21 cellular contexts compared by ENCODE assay signal in genomic region chr3:66256806-66257205, GRCh38. TPM values are rescaled to one million over a fixed set of nuclear protein-coding genes. Genes with fewer than 3 reads are reported as not detected.
DNase-seq lines count a peak whose midpoint lies in the region; ATAC-seq and TF ChIP-seq lines count a peak whose summit lies in the region.
"Had no signal": no experiment of that assay in that cellular context is flagged by ENCODE, and none has a peak within 500 bp of the region (broad histone marks: within the 10 kb centered on the region; RNA-seq: fewer than 3 reads in every experiment).

No MANE protein-coding gene starts in this region.

- H2AK5ac ChIP-seq in H9 (ENCODE audit: insufficient read length, low read length), result no peak overlapping the region

- no peak overlapping the region for H3T11ph ChIP-seq in H9 (ENCODE audit: low read length)

- H3K27ac ChIP-seq in BLaER1 treated with 17β-estradiol and CSF1 and Interleukin-3, amounts not matched to agents 10 nM and 100 nM, result no peak overlapping the region
- H3K27ac ChIP-seq in H9 (ENCODE audit: insufficient read length, low read depth, low read length), result no peak overlapping the region

- H3K27me3 Mint-ChIP-seq in H9 (ENCODE audit: low read depth), result no peaks in the 10 kb centered on the region
- H3K27me3 Mint-ChIP-seq: CD4-positive, alpha-beta T cell; IgD-negative memory B cell had no signal

- H2BK5ac ChIP-seq in H9 (ENCODE audit: insufficient read length, low read length), result no peak overlapping the region

- no peak overlapping the region for H3K4me3 ChIP-seq in BLaER1 treated with 17β-estradiol and CSF1 and Interleukin-3, amounts not matched to agents 10 nM and 100 nM
- H3K4me3 ChIP-seq in cardiac fibroblast (replicated peaks in 1 of 2; ENCODE audit: low read depth in 2 of 2, low read length in 2 of 2) (no peak overlapping the region), fibroblast of the aortic adventitia (ENCODE audit: low read depth, low read length) (no peak overlapping the region)
- H3K4me3 ChIP-seq: MG63 had no signal

- H3K9me3 Mint-ChIP-seq in H9, result no peaks in the 10 kb centered on the region
- H3K9me3 Mint-ChIP-seq: CD4-positive, alpha-beta T cell; IgD-negative memory B cell had no signal

- H4K20me1 ChIP-seq in BLaER1 treated with 17β-estradiol and CSF1 and Interleukin-3, amounts not matched to agents 10 nM and 100 nM, result peaks cover 0 to 44% (median 16%) of the 10 kb centered on the region in 11 experiments; a peak in 9 of 22 replicates
- H4K20me1 ChIP-seq in H9 (ENCODE audit: control insufficient read depth, insufficient read depth, insufficient read length), result no peaks in the 10 kb centered on the region

- TF ChIP-seq CTCF in cardiac fibroblast (IDR thresholded peaks at IDR 0.05; ENCODE audit: low read depth, low read length) (no peak), fibroblast of the aortic adventitia (IDR thresholded peaks at IDR 0.05; ENCODE audit: insufficient read depth, low read length) (no peak), H9 (conservative IDR thresholded peaks at IDR 0.05) (no peak)

- no peak overlapping the region for H3K4ac ChIP-seq in H9 (ENCODE audit: low read depth, low read length)

- no peak overlapping the region for H3K56ac ChIP-seq in H9 (ENCODE audit: insufficient read length, low read depth, low read length)

- H3K27me3 ChIP-seq in BLaER1 treated with 17β-estradiol and CSF1 and Interleukin-3, amounts not matched to agents 10 nM and 100 nM, result no peaks in the 10 kb centered on the region
- H3K27me3 ChIP-seq in H9 (ENCODE audit: insufficient read depth, low read length), result no peaks in the 10 kb centered on the region
- H3K27me3 ChIP-seq: BE2C, MG63 had no signal

- H3K27ac Mint-ChIP-seq in H9, result no peak overlapping the region
- H3K27ac Mint-ChIP-seq: CD4-positive, alpha-beta T cell; IgD-negative memory B cell had no signal

- no CpG with 5 or more reads among the region's 2 CpGs for WGBS in H9 (ENCODE audit: extremely low coverage, insufficient read length, low lambda C conversion rate)

- no peak overlapping the region for H4K91ac ChIP-seq in H9 (ENCODE audit: insufficient read length, low read depth, low read length)

- no peak overlapping the region for H3K9ac ChIP-seq in BLaER1 treated with 17β-estradiol and CSF1 and Interleukin-3, amounts not matched to agents 10 nM and 100 nM
- no peak overlapping the region for H3K9ac ChIP-seq in H9 (ENCODE audit: extremely low read depth, insufficient read length, low read length)

- H2BK15ac ChIP-seq in H9 (ENCODE audit: low read depth, low read length), result no peak overlapping the region

- H3K79me2 ChIP-seq in H9 (ENCODE audit: insufficient read depth, low read length), result no peaks in the 10 kb centered on the region

- H3K4me3 Mint-ChIP-seq in H9, result no peak overlapping the region
- H3K4me3 Mint-ChIP-seq: CD4-positive, alpha-beta T cell; IgD-negative memory B cell had no signal

- peaks cover 0 to 22% (median 12%) of the 10 kb centered on the region in 11 experiments; a peak in 7 of 22 replicates for H3K36me3 ChIP-seq in BLaER1 treated with 17β-estradiol and CSF1 and Interleukin-3, amounts not matched to agents 10 nM and 100 nM
- H3K36me3 ChIP-seq: BE2C, MG63 had no signal

- no peak for ATAC-seq in HG03108 (IDR thresholded peaks at IDR 0.05; ENCODE audit: unreplicated experiment)
- ATAC-seq: Right ventricle myocardium inferior had no signal

- no peak overlapping the region for H4K8ac ChIP-seq in H9 (replicated peaks; ENCODE audit: insufficient read length, low read depth, low read length)

- no peak overlapping the region for H2BK20ac ChIP-seq in H9 (ENCODE audit: low read depth, low read length, poor library complexity, severe bottlenecking)

- H2AFZ ChIP-seq in H9 (ENCODE audit: low read length), result no peak overlapping the region

- no peaks in the 10 kb centered on the region for H3K9me3 ChIP-seq in BLaER1 treated with 17β-estradiol and CSF1 and Interleukin-3, amounts not matched to agents 10 nM and 100 nM (replicated peaks in 1 of 11)
- H3K9me3 ChIP-seq in H9 (ENCODE audit: control insufficient read depth, low read depth, low read length), result no peaks in the 10 kb centered on the region
- H3K9me3 ChIP-seq: BE2C, MG63 had no signal

- H2BK12ac ChIP-seq in H9 (ENCODE audit: insufficient read length, low read depth, low read length), result no peak overlapping the region

- peaks cover 9 to 19% (median 15%) of the 10 kb centered on the region in 10 experiments for H3K4me1 ChIP-seq in BLaER1 treated with 17β-estradiol and CSF1 and Interleukin-3, amounts not matched to agents 10 nM and 100 nM
- H3K4me1 ChIP-seq in H9 (ENCODE audit: insufficient read depth, low read length), result no peaks in the 10 kb centered on the region; the same call in 1 of the 2 replicates
- H3K4me1 ChIP-seq: BE2C had no signal

- H3K14ac ChIP-seq in H9 (ENCODE audit: insufficient read depth, low read length), result no peak overlapping the region

- H2BK120ac ChIP-seq in H9 (ENCODE audit: low read depth, low read length, poor library complexity, severe bottlenecking), result no peak overlapping the region

- no peaks in the 10 kb centered on the region for H3K4me1 Mint-ChIP-seq in H9

- no peak overlapping the region for H3K18ac ChIP-seq in H9 (ENCODE audit: insufficient read length, low read depth, low read length)

- no peaks in the 10 kb centered on the region for H3K23me2 ChIP-seq in H9 (ENCODE audit: insufficient read length, low read depth, low read length, poor library complexity, severe bottlenecking)

- H3K23ac ChIP-seq in H9 (ENCODE audit: insufficient read length, low read depth, low read length), result no peak overlapping the region

- H4K5ac ChIP-seq in H9 (ENCODE audit: insufficient read length, low read depth, low read length), result no peak overlapping the region

- H3K36me3 Mint-ChIP-seq in H9 (ENCODE audit: insufficient read depth in 1 of 3, low read depth in 3 of 3), result no peaks in the 10 kb centered on the region; a peak in 3 of 7 replicates

- no peaks in the 10 kb centered on the region for H3K79me1 ChIP-seq in H9 (ENCODE audit: insufficient read depth, low read depth, low read length, poor library complexity, severe bottlenecking)

- DNase-seq in HCEC 1CT (peak; percentile 53), cardiac fibroblast (ENCODE audit: low read depth in 2 of 2) (peak; percentile 8 to 44), fibroblast of the aortic adventitia (ENCODE audit: low read depth) (peak; percentile 31), H9 (no peak), UCSD-AML1 (lab: John Stamatoyannopoulos, UW; ENCODE audit: unreplicated experiment) (no peak)
- no peak for DNase-seq in activated CD8-positive, alpha-beta memory T cell treated with anti-CD3 and anti-CD28 coated beads for 24 hours
- DNase-seq: ACHN; BE2C; Calu3; CD4-positive, alpha-beta T cell; Kasumi-1; MG63; NCI-H1048; NCI-H1436; NCI-H1930; NCI-H226; NCI-H524 treated with DMSO at 0.1 percent for 48 hours had no signal

- H3K4me2 ChIP-seq in BLaER1 treated with 17β-estradiol and CSF1 and Interleukin-3, amounts not matched to agents 10 nM and 100 nM, result peak overlapping the region in 6 of 11 experiments; percentile 31 to 62 (median 39); a peak in 12 of 22 replicates
- no peak overlapping the region for H3K4me2 ChIP-seq in H9 (ENCODE audit: insufficient read depth, insufficient read length, low read length)

RNA-seq across cellular contexts. Expression of gene SLC25A26, which starts 36.0 kb away (rescaled TPM):
- total RNA-seq in fibroblast of the aortic adventitia (ENCODE audit: low replicate concordance) (14.0 and 30.8 TPM in 2 replicates), H9 (2021) (30.2 TPM in 2 replicates)

Comparison
In these comparisons a context has a peak if more than half of its experiments do, and no peak if none do; other contexts are left out.
1. DNase-seq: peak in HCEC 1CT (single experiment), cardiac fibroblast (2 of 2) and fibroblast of the aortic adventitia (single experiment); none in activated CD8-positive, alpha-beta memory T cell treated with anti-CD3 and anti-CD28 coated beads for 24 hours (single experiment), H9 (single experiment) and UCSD-AML1 (single experiment).